24 cellular contexts compared by ENCODE assay signal in genomic region chr10:43286076-43286805, GRCh38. TPM values are rescaled to one million over a fixed set of nuclear protein-coding genes. Genes with fewer than 3 reads are reported as not detected.
DNase-seq lines count a peak whose midpoint lies in the region; ATAC-seq, FAIRE-seq and TF ChIP-seq lines count a peak whose summit lies in the region.
"Had no signal": no experiment of that assay in that cellular context is flagged by ENCODE, and none has a peak within 500 bp of the region (broad histone marks: within the 10 kb centered on the region; RNA-seq: fewer than 3 reads in every experiment).

No MANE protein-coding gene starts in this region.

- H3K27me3 Mint-ChIP-seq in activated T-cell treated with anti-CD3 and anti-CD28 coated beads, Interleukin-2, amount 50 U/mL, for 24 hours, result no peaks in the 10 kb centered on the region
- H3K27me3 Mint-ChIP-seq in CD8-positive, alpha-beta T cell (ENCODE audit: low read depth), result peaks cover 3% of the 10 kb centered on the region
- peaks cover 7% of the 10 kb centered on the region for H3K27me3 Mint-ChIP-seq in activated naive CD8-positive, alpha-beta T cell treated with anti-CD3 and anti-CD28 coated beads, Interleukin-2, amount 50 U/mL, for 24 hours
- H3K27me3 Mint-ChIP-seq: IgD-negative memory B cell had no signal

- no peaks in the 10 kb centered on the region for H3K9me3 ChIP-seq in CD8-positive, alpha-beta T cell (ENCODE audit: low read length)
- no peaks in the 10 kb centered on the region for H3K9me3 ChIP-seq in osteoblast (ENCODE audit: low read depth, low read length)
- H3K9me3 ChIP-seq: heart left ventricle, upper lobe of right lung had no signal

- no peaks in the 10 kb centered on the region for H3K27me3 ChIP-seq in CD8-positive, alpha-beta T cell (ENCODE audit: insufficient read depth, low read length)
- H3K27me3 ChIP-seq in osteoblast (ENCODE audit: insufficient read depth, low read length), result peaks cover 4% of the 10 kb centered on the region

- no peak overlapping the region for H3K4me2 ChIP-seq in osteoblast (ENCODE audit: insufficient read depth, low read length)

- intact Hi-C loops in CD8-positive, alpha-beta T cell (cut with DNase I, micrococcal nuclease), result no loop called here

- no peaks in the 10 kb centered on the region for H3K9me3 Mint-ChIP-seq in activated T-cell treated with anti-CD3 and anti-CD28 coated beads, Interleukin-2, amount 50 U/mL, for 24 hours
- H3K9me3 Mint-ChIP-seq in CD8-positive, alpha-beta T cell, result no peaks in the 10 kb centered on the region
- no peaks in the 10 kb centered on the region for H3K9me3 Mint-ChIP-seq in activated naive CD8-positive, alpha-beta T cell treated with anti-CD3 and anti-CD28 coated beads, Interleukin-2, amount 50 U/mL, for 24 hours
- H3K9me3 Mint-ChIP-seq: H9, nephron had no signal

- H4K20me1 ChIP-seq in osteoblast (ENCODE audit: insufficient read depth, low read length), result no peaks in the 10 kb centered on the region

- CTCF ChIA-PET in CD8-positive, alpha-beta T cell (lab: Charles Lee), result interaction anchor here (0.9 to 4.0 kb wide), 3 partner anchors 20 to 419 kb away, joined by 3 to 24 read pairs (median 9); no protein-coding TSS in a partner anchor

- TF ChIP-seq CTCF in CD8-positive, alpha-beta T cell (IDR thresholded peaks at IDR 0.05), result no peak
- TF ChIP-seq CTCF in osteoblast (IDR thresholded peaks at IDR 0.05; ENCODE audit: extremely low read depth, low read depth, low read length), result no peak

- no peak overlapping the region for H3K27ac ChIP-seq in CD8-positive, alpha-beta T cell (ENCODE audit: low read depth, low read length)
- no peak overlapping the region for H3K27ac ChIP-seq in osteoblast (ENCODE audit: low read depth, low read length)

- peaks cover 24% of the 10 kb centered on the region for H3K4me1 ChIP-seq in CD8-positive, alpha-beta T cell (ENCODE audit: insufficient read depth, low read length)
- H3K4me1 ChIP-seq in osteoblast (ENCODE audit: insufficient read depth, low read length), result no peaks in the 10 kb centered on the region

- no peak overlapping the region for H2AFZ ChIP-seq in osteoblast (ENCODE audit: low read length)

- POLR2A ChIA-PET in CD8-positive, alpha-beta T cell (lab: Charles Lee), result interaction anchor here (1.9 kb wide), 1 partner anchor 13 kb away, joined by 4 read pairs; no protein-coding TSS in a partner anchor

- no peak for FAIRE-seq in frontal cortex (lab: Jason Lieb, UNC)
- FAIRE-seq: TTC549 had no signal

- H3K36me3 ChIP-seq in CD8-positive, alpha-beta T cell (ENCODE audit: insufficient read depth, low read length), result no peaks in the 10 kb centered on the region
- H3K36me3 ChIP-seq in osteoblast (ENCODE audit: insufficient read depth, low read length), result no peaks in the 10 kb centered on the region
- H3K36me3 ChIP-seq: heart left ventricle, upper lobe of right lung had no signal

- peaks cover 36% of the 10 kb centered on the region for H3K4me1 Mint-ChIP-seq in activated T-cell treated with anti-CD3 and anti-CD28 coated beads, Interleukin-2, amount 50 U/mL, for 24 hours (ENCODE audit: low read depth)
- H3K4me1 Mint-ChIP-seq in CD8-positive, alpha-beta T cell (ENCODE audit: low read depth), result peaks cover 36% of the 10 kb centered on the region
- H3K4me1 Mint-ChIP-seq in activated naive CD8-positive, alpha-beta T cell treated with anti-CD3 and anti-CD28 coated beads, Interleukin-2, amount 50 U/mL, for 24 hours, result peaks cover 32% of the 10 kb centered on the region
- H3K4me1 Mint-ChIP-seq: nephron had no signal

- ATAC-seq in CD8-positive, alpha-beta T cell, result no peak
- ATAC-seq in activated naive CD8-positive, alpha-beta T cell treated with anti-CD3 and anti-CD28 coated beads, Interleukin-2, amount 50 U/mL, for 24 hours, result no peak
- no peak for ATAC-seq in HG02840 (IDR thresholded peaks at IDR 0.05; ENCODE audit: low FRiP score, unreplicated experiment)
- ATAC-seq in SK-N-SH treated with all-trans-retinoic acid at 6 μM for 48 hours, result no peak
- ATAC-seq: sciatic nerve had no signal

- no peaks in the 10 kb centered on the region for H3K79me2 ChIP-seq in osteoblast (ENCODE audit: insufficient read depth, low read length)

- no peak overlapping the region for H3K4me3 ChIP-seq in CD8-positive, alpha-beta T cell (ENCODE audit: low read depth, low read length)
- H3K4me3 ChIP-seq in osteoblast (ENCODE audit: insufficient read depth, low read length), result no peak overlapping the region
- H3K4me3 ChIP-seq: heart left ventricle, upper lobe of right lung had no signal

- H3K27ac Mint-ChIP-seq in activated T-cell treated with anti-CD3 and anti-CD28 coated beads, Interleukin-2, amount 50 U/mL, for 24 hours, result peak overlapping the region; percentile 90
- H3K27ac Mint-ChIP-seq in CD8-positive, alpha-beta T cell, result peak overlapping the region; percentile 76
- H3K27ac Mint-ChIP-seq in activated naive CD8-positive, alpha-beta T cell treated with anti-CD3 and anti-CD28 coated beads, Interleukin-2, amount 50 U/mL, for 24 hours, result peak overlapping the region; percentile 63
- H3K27ac Mint-ChIP-seq: H9, nephron had no signal

- H3K4me3 Mint-ChIP-seq in activated T-cell treated with anti-CD3 and anti-CD28 coated beads, Interleukin-2, amount 50 U/mL, for 24 hours, result no peak overlapping the region
- peak overlapping the region; percentile 39 for H3K4me3 Mint-ChIP-seq in CD8-positive, alpha-beta T cell
- no peak overlapping the region for H3K4me3 Mint-ChIP-seq in activated naive CD8-positive, alpha-beta T cell treated with anti-CD3 and anti-CD28 coated beads, Interleukin-2, amount 50 U/mL, for 24 hours
- H3K4me3 Mint-ChIP-seq: nephron had no signal

- DNase-seq in activated T-cell treated with anti-CD3 and anti-CD28 coated beads, Interleukin-2, amount 50 U/mL, for 24 hours, result no peak
- DNase-seq in activated T-cell treated with anti-CD3 and anti-CD28 coated beads, Interleukin-2, amount 50 U/mL, for 48 hours, result no peak
- no peak for DNase-seq in CD8-positive, alpha-beta T cell
- DNase-seq in activated naive CD8-positive, alpha-beta T cell treated with anti-CD3 and anti-CD28 coated beads, Interleukin-2, amount 50 U/mL, for 24 hours, result no peak
- DNase-seq in osteoblast (ENCODE audit: insufficient read length, low spot score, missing footprints) (peak; percentile 45), frontal cortex (ENCODE audit: low spot score in 2 of 2) (no peak)
- DNase-seq: activated CD4-positive, CD25-positive, alpha-beta regulatory T cell treated with anti-CD3 and anti-CD28 coated beads, Interleukin-2, amount 50 U/mL, for 72 hours; dermis blood vessel endothelial cell; GDM1; H9; heart left ventricle; NCI-H1105 treated with DMSO at 0.1 percent for 48 hours; NCI-H2081; NCI-H345; NCI-H82; stimulated activated CD4-positive, alpha-beta T cell treated with anti-CD3 and anti-CD28 coated beads, Interleukin-15, amount 100 ng/mL, for 24 hours; substantia nigra; upper lobe of right lung had no signal

- no peaks in the 10 kb centered on the region for H3K36me3 Mint-ChIP-seq in activated T-cell treated with anti-CD3 and anti-CD28 coated beads, Interleukin-2, amount 50 U/mL, for 24 hours (ENCODE audit: low read depth)
- H3K36me3 Mint-ChIP-seq in CD8-positive, alpha-beta T cell, result no peaks in the 10 kb centered on the region
- H3K36me3 Mint-ChIP-seq in activated naive CD8-positive, alpha-beta T cell treated with anti-CD3 and anti-CD28 coated beads, Interleukin-2, amount 50 U/mL, for 24 hours (ENCODE audit: low read depth), result no peaks in the 10 kb centered on the region
- H3K36me3 Mint-ChIP-seq: IgD-negative memory B cell had no signal

TF ChIP-seq in SK-N-SH treated with all-trans-retinoic acid at 6 μM for 48 hours, 23 proteins besides CTCF, POLR2A, EP300 and RAD21 (continues in another document):
- TF ChIP-seq GLIS3 (CRISPR knock-in tag; IDR thresholded peaks at IDR 0.05) (no peak), PPARA (CRISPR knock-in tag; IDR thresholded peaks at IDR 0.05; ENCODE audit: borderline replicate concordance) (no peak), ESRRG (CRISPR knock-in tag; IDR thresholded peaks at IDR 0.05) (no peak), ZC3H10 (CRISPR knock-in tag; IDR thresholded peaks at IDR 0.05) (no peak), ZNF565 (CRISPR knock-in tag; conservative IDR thresholded peaks at IDR 0.05; ENCODE audit: low read depth) (no peak), ZFP30 (CRISPR knock-in tag; IDR thresholded peaks at IDR 0.05) (no peak), CSDC2 (CRISPR knock-in tag; IDR thresholded peaks at IDR 0.05) (no peak), TCF4 (CRISPR knock-in tag; IDR thresholded peaks at IDR 0.05; ENCODE audit: borderline replicate concordance) (no peak)
- TF ChIP-seq, protein P1, sequence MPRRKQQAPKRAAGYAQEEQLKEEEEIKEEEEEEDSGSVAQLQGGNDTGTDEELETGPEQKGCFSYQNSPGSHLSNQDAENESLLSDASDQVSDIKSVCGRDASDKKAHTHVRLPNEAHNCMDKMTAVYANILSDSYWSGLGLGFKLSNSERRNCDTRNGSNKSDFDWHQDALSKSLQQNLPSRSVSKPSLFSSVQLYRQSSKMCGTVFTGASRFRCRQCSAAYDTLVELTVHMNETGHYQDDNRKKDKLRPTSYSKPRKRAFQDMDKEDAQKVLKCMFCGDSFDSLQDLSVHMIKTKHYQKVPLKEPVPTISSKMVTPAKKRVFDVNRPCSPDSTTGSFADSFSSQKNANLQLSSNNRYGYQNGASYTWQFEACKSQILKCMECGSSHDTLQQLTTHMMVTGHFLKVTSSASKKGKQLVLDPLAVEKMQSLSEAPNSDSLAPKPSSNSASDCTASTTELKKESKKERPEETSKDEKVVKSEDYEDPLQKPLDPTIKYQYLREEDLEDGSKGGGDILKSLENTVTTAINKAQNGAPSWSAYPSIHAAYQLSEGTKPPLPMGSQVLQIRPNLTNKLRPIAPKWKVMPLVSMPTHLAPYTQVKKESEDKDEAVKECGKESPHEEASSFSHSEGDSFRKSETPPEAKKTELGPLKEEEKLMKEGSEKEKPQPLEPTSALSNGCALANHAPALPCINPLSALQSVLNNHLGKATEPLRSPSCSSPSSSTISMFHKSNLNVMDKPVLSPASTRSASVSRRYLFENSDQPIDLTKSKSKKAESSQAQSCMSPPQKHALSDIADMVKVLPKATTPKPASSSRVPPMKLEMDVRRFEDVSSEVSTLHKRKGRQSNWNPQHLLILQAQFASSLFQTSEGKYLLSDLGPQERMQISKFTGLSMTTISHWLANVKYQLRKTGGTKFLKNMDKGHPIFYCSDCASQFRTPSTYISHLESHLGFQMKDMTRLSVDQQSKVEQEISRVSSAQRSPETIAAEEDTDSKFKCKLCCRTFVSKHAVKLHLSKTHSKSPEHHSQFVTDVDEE (CRISPR knock-in tag; IDR thresholded peaks at IDR 0.05), result no peak

RNA-seq across cellular contexts. Expression of gene RASGEF1A, which starts 19.4 kb away (rescaled TPM):
- 1 to 10 TPM in 1 of 2 experiments, under 1 TPM in 1; 0.92 to 1.0 TPM for total RNA-seq in CD8-positive, alpha-beta T cell
- total RNA-seq in osteoblast (1.1 TPM in 1 of 2 replicates, not detected in the other), frontal cortex (11.4 TPM)
